ENCODE assay signal across 8 cellular contexts in the genomic region with DNA sequence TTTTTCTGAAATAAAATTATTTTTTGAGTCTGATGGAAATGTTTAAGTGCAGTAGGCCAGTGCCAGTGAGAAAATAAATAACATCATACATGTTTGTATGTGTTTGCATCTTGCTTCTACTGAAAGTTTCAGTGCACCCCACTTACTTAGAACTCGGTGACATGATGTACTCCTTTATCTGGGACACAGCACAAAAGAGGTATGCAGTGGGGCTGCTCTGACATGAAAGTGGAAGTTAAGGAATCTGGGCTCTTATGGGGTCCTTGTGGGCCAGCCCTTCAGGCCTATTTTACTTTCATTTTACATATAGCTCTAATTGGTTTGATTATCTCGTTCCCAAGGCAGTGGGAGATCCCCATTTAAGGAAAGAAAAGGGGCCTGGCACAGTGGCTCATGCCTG.
"Had no signal": no experiment of that assay in that cellular context is flagged by ENCODE, and none has a peak within 500 bp of the region (broad histone marks: within the 10 kb centered on the region; RNA-seq: fewer than 3 reads in every experiment).

No MANE protein-coding gene starts in this region.

- H3K4me3 ChIP-seq: GM23338 had no signal

- H3K4me3 Mint-ChIP-seq: GM23338, H9, IgD-negative memory B cell had no signal

- H3K27me3 Mint-ChIP-seq: IgD-negative memory B cell had no signal

- DNase-seq: H9, HCEC 1CT, KBM-7 had no signal

- H2AFZ ChIP-seq: GM23338 had no signal

- H3K9me3 Mint-ChIP-seq: GM23338, H9, IgD-negative memory B cell had no signal

- ATAC-seq: GM23338 had no signal

- H3K4me2 ChIP-seq: GM23338 had no signal

- FAIRE-seq: H1, H54, HTR-8/SVneo had no signal

- H3K4me1 Mint-ChIP-seq: GM23338, IgD-negative memory B cell had no signal
